In the genomic region with DNA sequence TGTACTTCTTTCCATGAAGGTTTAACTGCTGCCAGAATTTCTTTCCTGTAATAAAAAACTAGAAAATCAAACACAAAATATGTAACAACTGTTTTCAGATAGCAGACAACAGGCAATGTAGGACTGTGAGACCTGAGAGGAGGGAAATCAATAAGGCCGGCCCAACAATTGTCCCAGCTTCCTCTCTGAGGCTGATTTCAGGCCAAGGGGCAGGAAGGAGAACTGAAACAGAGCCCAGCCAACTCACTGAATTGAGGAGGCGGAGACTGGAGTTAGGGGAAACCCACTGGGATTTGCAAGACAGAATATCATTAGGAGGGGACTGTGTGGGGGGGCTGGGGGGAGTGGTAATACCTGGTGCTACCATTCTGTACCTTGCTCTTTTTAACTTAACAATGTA, we compare ENCODE assay signal across 1 cellular context.
TF ChIP-seq lines count a peak whose summit lies in the region.

No MANE protein-coding gene starts in this region.

TF ChIP-seq in GM12878, 131 proteins besides CTCF, POLR2A, EP300 and RAD21:
- TF ChIP-seq, protein P1, sequence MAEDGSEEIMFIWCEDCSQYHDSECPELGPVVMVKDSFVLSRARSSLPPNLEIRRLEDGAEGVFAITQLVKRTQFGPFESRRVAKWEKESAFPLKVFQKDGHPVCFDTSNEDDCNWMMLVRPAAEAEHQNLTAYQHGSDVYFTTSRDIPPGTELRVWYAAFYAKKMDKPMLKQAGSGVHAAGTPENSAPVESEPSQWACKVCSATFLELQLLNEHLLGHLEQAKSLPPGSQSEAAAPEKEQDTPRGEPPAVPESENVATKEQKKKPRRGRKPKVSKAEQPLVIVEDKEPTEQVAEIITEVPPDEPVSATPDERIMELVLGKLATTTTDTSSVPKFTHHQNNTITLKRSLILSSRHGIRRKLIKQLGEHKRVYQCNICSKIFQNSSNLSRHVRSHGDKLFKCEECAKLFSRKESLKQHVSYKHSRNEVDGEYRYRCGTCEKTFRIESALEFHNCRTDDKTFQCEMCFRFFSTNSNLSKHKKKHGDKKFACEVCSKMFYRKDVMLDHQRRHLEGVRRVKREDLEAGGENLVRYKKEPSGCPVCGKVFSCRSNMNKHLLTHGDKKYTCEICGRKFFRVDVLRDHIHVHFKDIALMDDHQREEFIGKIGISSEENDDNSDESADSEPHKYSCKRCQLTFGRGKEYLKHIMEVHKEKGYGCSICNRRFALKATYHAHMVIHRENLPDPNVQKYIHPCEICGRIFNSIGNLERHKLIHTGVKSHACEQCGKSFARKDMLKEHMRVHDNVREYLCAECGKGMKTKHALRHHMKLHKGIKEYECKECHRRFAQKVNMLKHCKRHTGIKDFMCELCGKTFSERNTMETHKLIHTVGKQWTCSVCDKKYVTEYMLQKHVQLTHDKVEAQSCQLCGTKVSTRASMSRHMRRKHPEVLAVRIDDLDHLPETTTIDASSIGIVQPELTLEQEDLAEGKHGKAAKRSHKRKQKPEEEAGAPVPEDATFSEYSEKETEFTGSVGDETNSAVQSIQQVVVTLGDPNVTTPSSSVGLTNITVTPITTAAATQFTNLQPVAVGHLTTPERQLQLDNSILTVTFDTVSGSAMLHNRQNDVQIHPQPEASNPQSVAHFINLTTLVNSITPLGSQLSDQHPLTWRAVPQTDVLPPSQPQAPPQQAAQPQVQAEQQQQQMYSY (CRISPR knock-in tag; IDR thresholded peaks at IDR 0.05): no peak
- TF ChIP-seq, protein P2, sequence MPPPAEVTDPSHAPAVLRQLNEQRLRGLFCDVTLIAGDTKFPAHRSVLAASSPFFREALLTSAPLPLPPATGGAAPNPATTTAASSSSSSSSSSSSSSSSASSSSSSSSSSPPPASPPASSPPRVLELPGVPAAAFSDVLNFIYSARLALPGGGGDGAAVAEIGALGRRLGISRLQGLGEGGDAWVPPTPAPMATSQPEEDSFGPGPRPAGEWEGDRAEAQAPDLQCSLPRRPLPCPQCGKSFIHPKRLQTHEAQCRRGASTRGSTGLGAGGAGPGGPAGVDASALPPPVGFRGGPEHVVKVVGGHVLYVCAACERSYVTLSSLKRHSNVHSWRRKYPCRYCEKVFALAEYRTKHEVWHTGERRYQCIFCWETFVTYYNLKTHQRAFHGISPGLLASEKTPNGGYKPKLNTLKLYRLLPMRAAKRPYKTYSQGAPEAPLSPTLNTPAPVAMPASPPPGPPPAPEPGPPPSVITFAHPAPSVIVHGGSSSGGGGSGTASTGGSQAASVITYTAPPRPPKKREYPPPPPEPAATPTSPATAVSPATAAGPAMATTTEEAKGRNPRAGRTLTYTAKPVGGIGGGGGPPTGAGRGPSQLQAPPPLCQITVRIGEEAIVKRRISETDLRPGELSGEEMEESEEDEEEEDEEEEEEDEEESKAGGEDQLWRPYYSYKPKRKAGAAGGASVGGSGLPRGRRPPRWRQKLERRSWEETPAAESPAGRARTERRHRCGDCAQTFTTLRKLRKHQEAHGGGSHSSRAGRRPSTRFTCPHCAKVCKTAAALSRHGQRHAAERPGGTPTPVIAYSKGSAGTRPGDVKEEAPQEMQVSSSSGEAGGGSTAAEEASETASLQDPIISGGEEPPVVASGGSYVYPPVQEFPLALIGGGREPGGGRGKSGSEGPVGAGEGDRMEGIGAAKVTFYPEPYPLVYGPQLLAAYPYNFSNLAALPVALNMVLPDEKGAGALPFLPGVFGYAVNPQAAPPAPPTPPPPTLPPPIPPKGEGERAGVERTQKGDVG (CRISPR knock-in tag; IDR thresholded peaks at IDR 0.05): no peak
- no peak for TF ChIP-seq IRF4 (IDR thresholded peaks at IDR 0.05; ENCODE audit: low read depth, low read length)
- TF ChIP-seq FOS (IDR thresholded peaks at IDR 0.05; ENCODE audit: borderline replicate concordance, extremely low read depth, insufficient read length): no peak
- TF ChIP-seq, protein P3, sequence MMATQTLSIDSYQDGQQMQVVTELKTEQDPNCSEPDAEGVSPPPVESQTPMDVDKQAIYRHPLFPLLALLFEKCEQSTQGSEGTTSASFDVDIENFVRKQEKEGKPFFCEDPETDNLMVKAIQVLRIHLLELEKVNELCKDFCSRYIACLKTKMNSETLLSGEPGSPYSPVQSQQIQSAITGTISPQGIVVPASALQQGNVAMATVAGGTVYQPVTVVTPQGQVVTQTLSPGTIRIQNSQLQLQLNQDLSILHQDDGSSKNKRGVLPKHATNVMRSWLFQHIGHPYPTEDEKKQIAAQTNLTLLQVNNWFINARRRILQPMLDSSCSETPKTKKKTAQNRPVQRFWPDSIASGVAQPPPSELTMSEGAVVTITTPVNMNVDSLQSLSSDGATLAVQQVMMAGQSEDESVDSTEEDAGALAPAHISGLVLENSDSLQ (IDR thresholded peaks at IDR 0.05): no peak
- peak; percentile 70; the same call in 1 of the 2 replicates for TF ChIP-seq SPI1 (IDR thresholded peaks at IDR 0.05; ENCODE audit: borderline replicate concordance, insufficient read depth, low read depth, low read length)
- TF ChIP-seq MYC (IDR thresholded peaks at IDR 0.05; ENCODE audit: insufficient read depth, insufficient read length, insufficient replicate concordance, low read length, severe bottlenecking): no peak
